In genomic region chr9:133533878-133534277, GRCh38 we compare ENCODE assay signal across 8 cellular contexts. TPM values are rescaled to one million over a fixed set of nuclear protein-coding genes. Genes with fewer than 3 reads are reported as not detected.
A peak's percentile ranks its signal among the peaks of the same experiment; 100 is the strongest.
DNase-seq lines count a peak whose midpoint lies in the region; ATAC-seq and TF ChIP-seq lines count a peak whose summit lies in the region.
"Had no signal": no experiment of that assay in that cellular context is flagged by ENCODE, and none has a peak within 500 bp of the region (broad histone marks: within the 10 kb centered on the region; RNA-seq: fewer than 3 reads in every experiment).

No MANE protein-coding gene starts in this region.

- H3K27ac ChIP-seq in liver (ENCODE audit: low read depth in 1 of 2, low read length in 2 of 2), result peak overlapping the region; percentile 20 to 40
- H3K27ac ChIP-seq in stomach smooth muscle (ENCODE audit: low read length), result peak overlapping the region; percentile 24

- no peaks in the 10 kb centered on the region for H3K9me3 ChIP-seq in Loucy (ENCODE audit: insufficient read depth, low read depth, low read length)
- no peaks in the 10 kb centered on the region for H3K9me3 ChIP-seq in liver (ENCODE audit: control insufficient read depth in 4 of 4, low read length in 3 of 4)
- no peaks in the 10 kb centered on the region for H3K9me3 ChIP-seq in stomach smooth muscle (ENCODE audit: control insufficient read depth in 2 of 2, low read length in 2 of 2)

- H3K27me3 ChIP-seq in Loucy (ENCODE audit: insufficient read depth, low read length, poor library complexity, severe bottlenecking), result no peaks in the 10 kb centered on the region
- no peaks in the 10 kb centered on the region for H3K27me3 ChIP-seq in liver (ENCODE audit: control insufficient read depth in 4 of 4, insufficient read depth in 4 of 4, low read length in 3 of 4)
- H3K27me3 ChIP-seq in stomach smooth muscle (ENCODE audit: control insufficient read depth in 1 of 2, insufficient read depth in 2 of 2, low read length in 2 of 2), result no peaks in the 10 kb centered on the region

- H3K4me1 ChIP-seq in Loucy (ENCODE audit: insufficient read depth, low read length, poor library complexity, severe bottlenecking) (peaks cover 22% of the 10 kb centered on the region), liver (ENCODE audit: control insufficient read depth in 4 of 4, insufficient read depth in 4 of 4, low read length in 3 of 4) (peaks cover 7 to 42% (median 18%) of the 10 kb centered on the region in 4 donors), stomach smooth muscle (ENCODE audit: control insufficient read depth, insufficient read depth, low read length) (peaks cover 30% of the 10 kb centered on the region)

- no peaks in the 10 kb centered on the region for H3K36me3 ChIP-seq in Loucy (ENCODE audit: insufficient read depth, low read length)
- H3K36me3 ChIP-seq in liver (ENCODE audit: control insufficient read depth in 4 of 4, insufficient read depth in 3 of 4, low read depth in 1 of 4, low read length in 3 of 4), result no peaks in the 10 kb centered on the region
- no peaks in the 10 kb centered on the region for H3K36me3 ChIP-seq in stomach smooth muscle (ENCODE audit: control insufficient read depth in 2 of 2, insufficient read depth in 2 of 2, low read length in 2 of 2)

- H4K20me1 ChIP-seq in Loucy (ENCODE audit: insufficient read depth, low read length, poor library complexity, severe bottlenecking), result no peaks in the 10 kb centered on the region

- no peaks in the 10 kb centered on the region for H3K9me2 ChIP-seq in Loucy (replicated peaks; ENCODE audit: low read depth, low read length)

- H2AFZ ChIP-seq in Loucy (ENCODE audit: low read length), result no peak overlapping the region

- peak overlapping the region; percentile 60 for H3K4me2 ChIP-seq in Loucy (ENCODE audit: low read depth, low read length, poor library complexity, severe bottlenecking)

- H3K9ac ChIP-seq in Loucy (ENCODE audit: low read depth, low read length, poor library complexity, severe bottlenecking) (peak overlapping the region; percentile 58), liver (ENCODE audit: low read depth in 1 of 2, low read length in 2 of 2) (peak overlapping the region; percentile 46 to 49), stomach smooth muscle (ENCODE audit: low read length in 2 of 2) (peak overlapping the region in 1 of 2 donors; percentile 48)

- peak; percentile 8 to 33 for DNase-seq in cardiac fibroblast (ENCODE audit: low read depth in 2 of 2)
- no peak for DNase-seq in omental fat pad (ENCODE audit: low spot score)

- no peak for ATAC-seq in HG03196 (IDR thresholded peaks at IDR 0.05; ENCODE audit: unreplicated experiment)
- no peak for ATAC-seq in omental fat pad (ENCODE audit: low FRiP score)
- ATAC-seq in GM19395 (IDR thresholded peaks at IDR 0.05; ENCODE audit: unreplicated experiment), result no peak

- TF ChIP-seq RAD21 in liver (IDR thresholded peaks at IDR 0.05), result no peak

- no peaks in the 10 kb centered on the region for H3F3A ChIP-seq in Loucy (ENCODE audit: low read depth)

- TF ChIP-seq CTCF in Loucy (conservative IDR thresholded peaks at IDR 0.05; ENCODE audit: low read length) (no peak), cardiac fibroblast (IDR thresholded peaks at IDR 0.05; ENCODE audit: low read depth, low read length) (no peak), liver (IDR thresholded peaks at IDR 0.05; ENCODE audit: low read depth, low read length, missing input control) (no peak), omental fat pad (IDR thresholded peaks at IDR 0.05) (no peak)

- no peaks in the 10 kb centered on the region for H3K79me2 ChIP-seq in Loucy (ENCODE audit: insufficient read depth, low read length)

- WGBS in liver, result 47% methylated on average over 11 of the region's 11 CpGs

- H3K4me3 ChIP-seq in Loucy (ENCODE audit: low read length, poor library complexity, severe bottlenecking) (peak overlapping the region; percentile 63), cardiac fibroblast (replicated peaks in 1 of 2; ENCODE audit: low read depth in 2 of 2, low read length in 2 of 2) (no peak overlapping the region), liver (ENCODE audit: low read depth in 1 of 3, low read length in 3 of 3) (no peak overlapping the region), stomach smooth muscle (ENCODE audit: low read length in 2 of 2) (peak overlapping the region; percentile 43 to 73)

TF ChIP-seq in liver, 16 proteins besides CTCF, POLR2A, EP300 and RAD21:
- no peak for TF ChIP-seq FOXA2 (IDR thresholded peaks at IDR 0.05)
- TF ChIP-seq FOXA1 (IDR thresholded peaks at IDR 0.05), result no peak
- no peak for TF ChIP-seq MAX (IDR thresholded peaks at IDR 0.05)
- TF ChIP-seq RXRA (IDR thresholded peaks at IDR 0.05), result no peak
- no peak for TF ChIP-seq GABPA (IDR thresholded peaks at IDR 0.05 in 1 of 2, conservative IDR thresholded peaks at IDR 0.05 in 1 of 2)
- no peak for TF ChIP-seq YY1 (IDR thresholded peaks at IDR 0.05)
- no peak for TF ChIP-seq NR2F2 (IDR thresholded peaks at IDR 0.05)
- no peak for TF ChIP-seq REST (IDR thresholded peaks at IDR 0.05)
- no peak for TF ChIP-seq ZBTB33 (IDR thresholded peaks at IDR 0.05)
- no peak for TF ChIP-seq TAF1 (conservative IDR thresholded peaks at IDR 0.05)
- no peak for TF ChIP-seq ATF3 (IDR thresholded peaks at IDR 0.05)
- no peak for TF ChIP-seq HNF4A (conservative IDR thresholded peaks at IDR 0.05)
- no peak for TF ChIP-seq JUND (IDR thresholded peaks at IDR 0.05)
- TF ChIP-seq HNF4G (IDR thresholded peaks at IDR 0.05), result no peak
- TF ChIP-seq SP1 (IDR thresholded peaks at IDR 0.05), result no peak
- TF ChIP-seq EGR1 (IDR thresholded peaks at IDR 0.05; ENCODE audit: low read depth in 2 of 2), result no peak

RNA-seq across cellular contexts. Expression of gene ADAMTSL2, which starts 0.6 kb away (rescaled TPM):
- total RNA-seq in liver, result 10 to 100 TPM in 1 of 2 donors, 1 to 10 TPM in 1; 1.8 to 18.2 TPM
- 10 to 100 TPM in 1 of 2 donors, 1 to 10 TPM in 1; 3.8 to 11.6 TPM for polyA plus RNA-seq in liver
- 1 to 10 TPM in 3 of 4 donors, under 1 TPM in 1; 0.63 to 4.7 (median 1.4) TPM for total RNA-seq in omental fat pad

RNA-seq across cellular contexts. Expression of gene MYMK, which starts 9.1 kb away (rescaled TPM):
- not detected for total RNA-seq in liver
- polyA plus RNA-seq in liver, result not detected
- not detected for total RNA-seq in omental fat pad
- total RNA-seq: neural crest cell had no signal

RNA-seq across cellular contexts. Expression of gene SLC2A6, which starts 55.0 kb away (rescaled TPM):
- total RNA-seq in liver, result 1 to 10 TPM; 2.7 to 3.9 TPM
- 1 to 10 TPM; 1.7 to 1.9 TPM for polyA plus RNA-seq in liver
- 1 to 10 TPM; 2.1 to 4.9 (median 4.1) TPM for total RNA-seq in omental fat pad

Comparison
In these comparisons a context has a peak if more than half of its experiments do, and no peak if none do; other contexts are left out.
1. H3K4me3 ChIP-seq: peak in Loucy (single experiment) and stomach smooth muscle (2 of 2); none in cardiac fibroblast (0 of 2) and liver (0 of 3).